Comparison of ENCODE assay signal across 21 cellular contexts in genomic region chr11:130560000-130560852, GRCh38.
DNase-seq lines count a peak whose midpoint lies in the region; FAIRE-seq and TF ChIP-seq lines count a peak whose summit lies in the region.
"Had no signal": no experiment of that assay in that cellular context is flagged by ENCODE, and none has a peak within 500 bp of the region (broad histone marks: within the 10 kb centered on the region; RNA-seq: fewer than 3 reads in every experiment).

No MANE protein-coding gene starts in this region.

- H3K36me3 ChIP-seq in mesendoderm (ENCODE audit: control insufficient read depth, insufficient read depth, low read length) (no peaks in the 10 kb centered on the region), small intestine (ENCODE audit: control insufficient read depth in 2 of 2, insufficient read depth in 2 of 2, low read length in 2 of 2) (no peaks in the 10 kb centered on the region), endodermal cell (ENCODE audit: control insufficient read depth, insufficient read depth, low read length) (no peaks in the 10 kb centered on the region)
- H3K36me3 ChIP-seq: SJSA1 had no signal

- TF ChIP-seq CTCF in endodermal cell (conservative IDR thresholded peaks at IDR 0.05) = no peak

- no peak overlapping the region for H3K4me3 Mint-ChIP-seq in endodermal cell

- H3K27ac Mint-ChIP-seq in endodermal cell = no peak overlapping the region

- FAIRE-seq in small intestine (lab: Jason Lieb, UNC) (no peak), GM12892 (lab: Jason Lieb, UNC) (no peak)
- FAIRE-seq: GM12878, K562 had no signal

- H3K4me1 ChIP-seq in mesendoderm (ENCODE audit: control insufficient read depth, low read depth, low read length) (peaks cover 4% of the 10 kb centered on the region), small intestine (ENCODE audit: control insufficient read depth in 2 of 2, insufficient read depth in 1 of 2, low read depth in 1 of 2, low read length in 1 of 2) (no peaks in the 10 kb centered on the region), endodermal cell (ENCODE audit: control insufficient read depth, insufficient read depth, low read length) (no peaks in the 10 kb centered on the region)
- H3K4me1 ChIP-seq: SJSA1 had no signal

- no peaks in the 10 kb centered on the region for H3K27me3 ChIP-seq in mesendoderm (ENCODE audit: insufficient read depth, low read length, poor library complexity)
- no peaks in the 10 kb centered on the region for H3K27me3 ChIP-seq in small intestine (ENCODE audit: control insufficient read depth in 2 of 2, insufficient read depth in 2 of 2, low read length in 2 of 2)
- no peaks in the 10 kb centered on the region for H3K27me3 ChIP-seq in endodermal cell (ENCODE audit: control insufficient read depth, insufficient read depth, low read length, poor library complexity, severe bottlenecking)
- H3K27me3 ChIP-seq: SJSA1 had no signal

- peaks cover 20% of the 10 kb centered on the region for H3K27me3 Mint-ChIP-seq in endodermal cell (ENCODE audit: insufficient read depth)

- H2AK5ac ChIP-seq in mesendoderm (ENCODE audit: low read length) = peak overlapping the region; percentile 77

- H3K4me3 ChIP-seq in mesendoderm (ENCODE audit: low read length) (no peak overlapping the region), small intestine (ENCODE audit: low read depth in 1 of 2, low read length in 2 of 2) (no peak overlapping the region), endodermal cell (ENCODE audit: low read length) (no peak overlapping the region)
- H3K4me3 ChIP-seq: GM12878, K562, SJSA1 had no signal

- H3K9me3 ChIP-seq in small intestine (ENCODE audit: control insufficient read depth, low read depth) (no peaks in the 10 kb centered on the region), endodermal cell (ENCODE audit: control insufficient read depth, low read length) (no peaks in the 10 kb centered on the region)
- H3K9me3 ChIP-seq: SJSA1 had no signal

- no peak overlapping the region for H4K8ac ChIP-seq in mesendoderm (ENCODE audit: low read depth, low read length)

- H3K9ac ChIP-seq in mesendoderm (ENCODE audit: low read length) (no peak overlapping the region), endodermal cell (ENCODE audit: extremely low read depth, low read length, poor library complexity, severe bottlenecking) (no peak overlapping the region)

- no peak overlapping the region for H3K4me2 ChIP-seq in mesendoderm (ENCODE audit: low read length)

- H3K27ac ChIP-seq in mesendoderm (ENCODE audit: low read depth, low read length) (peak overlapping the region; percentile 3), small intestine (ENCODE audit: low read depth in 1 of 2, low read length in 1 of 2) (no peak overlapping the region), endodermal cell (ENCODE audit: low read depth, low read length) (no peak overlapping the region)
- H3K27ac ChIP-seq: 22Rv1, SJSA1 had no signal

- WGBS in mesendoderm (ENCODE audit: extremely low coverage, insufficient coverage, low lambda C conversion rate) = no CpG with 5 or more reads among the region's 14 CpGs
- 40 to 69% (median 41%) methylated on average over 14 of the region's 14 CpGs for WGBS in small intestine, 3 donors
- WGBS in endodermal cell (ENCODE audit: insufficient coverage in 1 of 2, insufficient read length in 1 of 2), 2 experiments = 76 to 92% methylated on average over 9 to 13 of the region's 14 CpGs

- no peak overlapping the region for H2BK15ac ChIP-seq in mesendoderm (replicated peaks; ENCODE audit: low read depth)

- no peaks in the 10 kb centered on the region for H3K9me3 Mint-ChIP-seq in endodermal cell

- no peaks in the 10 kb centered on the region for H3K79me1 ChIP-seq in mesendoderm (ENCODE audit: low read length)

- no peak overlapping the region for H3K18ac ChIP-seq in mesendoderm (ENCODE audit: low read length)

- H3K4ac ChIP-seq in mesendoderm (ENCODE audit: low read depth, low read length) = no peak overlapping the region

- H3K56ac ChIP-seq in mesendoderm (ENCODE audit: low read length) = peak overlapping the region; percentile 69

- peak overlapping the region; percentile 62 for H2BK5ac ChIP-seq in mesendoderm (ENCODE audit: low read length)

- no peak for TF ChIP-seq POLR2A in GM12892 (IDR thresholded peaks at IDR 0.05; ENCODE audit: low read depth, low read length)

- H3K36me3 Mint-ChIP-seq in endodermal cell (ENCODE audit: low read depth) = no peaks in the 10 kb centered on the region

- peak; percentile 18 for DNase-seq in NCI-H2227 treated with DMSO at 0.1 percent for 48 hours (lab: John Stamatoyannopoulos, UW)
- no peak for DNase-seq in NCI-H2227 (lab: John Stamatoyannopoulos, UW; ENCODE audit: unreplicated experiment)
- DNase-seq in amniotic epithelial cell (ENCODE audit: low read depth) = peak; percentile 66
- peak; percentile 79 for DNase-seq in mesendoderm
- DNase-seq in small intestine = peak; percentile 78
- DNase-seq in NCI-H1092 (lab: John Stamatoyannopoulos, UW) = no peak
- no peak for DNase-seq in endodermal cell
- DNase-seq in GM12892 (ENCODE audit: insufficient read length) = no peak
- DNase-seq: COR-L47, DMS153, GOT3, NCI-H1105, NCI-H1694, NCI-H2081 treated with DMSO at 0.1 percent for 48 hours, NCI-H510A, NCI-H774, PC-3 had no signal

- no peak overlapping the region for H4K5ac ChIP-seq in mesendoderm (ENCODE audit: low read length)

- H3K4me1 Mint-ChIP-seq in endodermal cell = peaks cover 12% of the 10 kb centered on the region

- no peak overlapping the region for H3K23ac ChIP-seq in mesendoderm (ENCODE audit: low read length)

- H2BK120ac ChIP-seq in mesendoderm (ENCODE audit: low read depth, low read length) = no peak overlapping the region

- no peaks in the 10 kb centered on the region for H3K79me2 ChIP-seq in mesendoderm (ENCODE audit: control insufficient read depth, insufficient read depth, low read length)

Comparison
In these comparisons a context has a peak if more than half of its experiments do, and no peak if none do; other contexts are left out.
1. DNase-seq: peak in NCI-H2227 treated with DMSO at 0.1 percent for 48 hours (single experiment), amniotic epithelial cell (single experiment), mesendoderm (single experiment) and small intestine (single experiment); none in NCI-H2227 (single experiment), NCI-H1092 (single experiment), endodermal cell (single experiment) and GM12892 (single experiment).